9 cellular contexts compared by ENCODE assay signal in the genomic region with DNA sequence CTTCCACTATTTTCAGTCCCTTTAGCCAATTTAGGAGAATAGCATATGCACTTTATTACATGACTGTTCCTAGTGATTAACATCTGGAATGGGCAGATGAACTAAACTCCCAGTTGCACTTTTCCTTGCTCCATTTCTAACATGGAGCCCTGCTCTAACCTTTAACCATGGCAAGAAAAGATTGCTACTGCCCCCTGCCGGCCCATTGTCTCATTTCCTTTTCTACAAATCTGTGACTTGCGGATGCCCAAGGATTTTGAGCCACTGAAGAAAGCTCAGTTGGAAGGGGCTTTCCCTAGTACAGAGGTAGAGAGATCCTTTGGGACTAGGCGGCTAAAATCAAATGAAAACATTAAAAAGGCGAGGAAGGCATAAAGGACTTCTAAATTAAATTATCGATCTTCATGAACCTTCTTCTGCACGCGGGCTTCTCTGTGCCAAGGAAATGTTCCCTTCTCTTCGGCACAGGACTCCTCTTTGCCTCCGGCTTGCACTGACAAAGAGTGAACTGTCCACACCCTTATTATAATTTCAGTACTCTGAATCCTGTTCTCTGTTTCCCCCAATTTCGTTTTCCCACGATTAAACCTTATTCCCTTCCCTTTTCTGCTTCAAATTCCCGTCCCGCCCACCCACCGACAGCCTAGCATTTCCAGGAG. TPM values are rescaled to one million over a fixed set of nuclear protein-coding genes. Genes with fewer than 3 reads are reported as not detected.
DNase-seq lines count a peak whose midpoint lies in the region; ATAC-seq, FAIRE-seq and TF ChIP-seq lines count a peak whose summit lies in the region.
"Had no signal": no experiment of that assay in that cellular context is flagged by ENCODE, and none has a peak within 500 bp of the region (broad histone marks: within the 10 kb centered on the region; RNA-seq: fewer than 3 reads in every experiment).

No MANE protein-coding gene starts in this region.

- TF ChIP-seq CTCF in MCF 10A (IDR thresholded peaks at IDR 0.05; ENCODE audit: unreplicated experiment) = peak; percentile 55

- peak overlapping the region; percentile 61 for H3K4me3 Mint-ChIP-seq in MCF 10A (ENCODE audit: unreplicated experiment)

- H3K27me3 Mint-ChIP-seq in MCF 10A (ENCODE audit: insufficient read depth, unreplicated experiment) = peaks cover 15% of the 10 kb centered on the region

- no peaks in the 10 kb centered on the region for H3K9me3 Mint-ChIP-seq in MCF 10A (ENCODE audit: unreplicated experiment)

- CTCF ChIA-PET in MCF 10A (lab: Yijun Ruan, JAX) = interaction anchor here (0.6 to 2.8 kb wide), 21 partner anchors 20 to 493 kb away, joined by 3 to 13 read pairs (median 3); no protein-coding TSS in a partner anchor

- intact Hi-C loops in MCF 10A (cut with micrococcal nuclease) = loop anchor here (1.0 to 5.0 kb wide), 5 partner anchors 169 to 715 kb away; no protein-coding TSS in a partner anchor

- ATAC-seq in SK-N-SH treated with all-trans-retinoic acid at 6 μM for 48 hours = peak; percentile 87
- no peak for ATAC-seq in HG02884 (IDR thresholded peaks at IDR 0.05; ENCODE audit: unreplicated experiment)

- peak; percentile 96 for FAIRE-seq in islet of Langerhans (lab: Jason Lieb, UNC)

- no peaks in the 10 kb centered on the region for H3K36me3 Mint-ChIP-seq in MCF 10A (ENCODE audit: insufficient read depth, unreplicated experiment)

- no peak overlapping the region for H3K27ac Mint-ChIP-seq in MCF 10A (ENCODE audit: low read depth, unreplicated experiment)

- no TSS peak for BruUV-seq in MCF 10A (replicated peaks; lab: Mats Ljungman, UMichigan)

- DNase-seq in activated CD4-positive, alpha-beta T cell treated with anti-CD3 and anti-CD28 coated beads for 24 hours (ENCODE audit: low read depth in 2 of 2) = peak; percentile 28 to 29
- DNase-seq in activated CD4-positive, alpha-beta T cell treated with anti-CD3 and anti-CD28 coated beads for 1 hour = no peak
- DNase-seq in LoVo (ENCODE audit: low spot score) = peak; percentile 56
- DNase-seq in MCF 10A (ENCODE audit: unreplicated experiment) = peak; percentile 74
- peak; percentile 38 for DNase-seq in stimulated activated CD4-positive, alpha-beta T cell treated with anti-CD3 and anti-CD28 coated beads, Interleukin-4, amount 100 ng/mL, for 1 hour

- POLR2A ChIA-PET in MCF 10A (lab: Yijun Ruan, JAX) = no interaction called here

- peaks cover 5% of the 10 kb centered on the region for H3K4me1 Mint-ChIP-seq in MCF 10A (ENCODE audit: insufficient read depth, unreplicated experiment)

TF ChIP-seq in SK-N-SH treated with all-trans-retinoic acid at 6 μM for 48 hours, 23 proteins besides CTCF, POLR2A, EP300 and RAD21:
- TF ChIP-seq RARB (CRISPR knock-in tag; IDR thresholded peaks at IDR 0.05) = no peak
- no peak for TF ChIP-seq ARNTL (CRISPR knock-in tag; IDR thresholded peaks at IDR 0.05; ENCODE audit: borderline replicate concordance, low read depth)
- TF ChIP-seq, protein P1, sequence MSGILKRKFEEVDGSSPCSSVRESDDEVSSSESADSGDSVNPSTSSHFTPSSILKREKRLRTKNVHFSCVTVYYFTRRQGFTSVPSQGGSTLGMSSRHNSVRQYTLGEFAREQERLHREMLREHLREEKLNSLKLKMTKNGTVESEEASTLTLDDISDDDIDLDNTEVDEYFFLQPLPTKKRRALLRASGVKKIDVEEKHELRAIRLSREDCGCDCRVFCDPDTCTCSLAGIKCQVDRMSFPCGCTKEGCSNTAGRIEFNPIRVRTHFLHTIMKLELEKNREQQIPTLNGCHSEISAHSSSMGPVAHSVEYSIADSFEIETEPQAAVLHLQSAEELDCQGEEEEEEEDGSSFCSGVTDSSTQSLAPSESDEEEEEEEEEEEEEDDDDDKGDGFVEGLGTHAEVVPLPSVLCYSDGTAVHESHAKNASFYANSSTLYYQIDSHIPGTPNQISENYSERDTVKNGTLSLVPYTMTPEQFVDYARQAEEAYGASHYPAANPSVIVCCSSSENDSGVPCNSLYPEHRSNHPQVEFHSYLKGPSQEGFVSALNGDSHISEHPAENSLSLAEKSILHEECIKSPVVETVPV (CRISPR knock-in tag; IDR thresholded peaks at IDR 0.05) = no peak
- TF ChIP-seq ZNF565 (CRISPR knock-in tag; conservative IDR thresholded peaks at IDR 0.05; ENCODE audit: low read depth) = no peak
- TF ChIP-seq ZNF8 (CRISPR knock-in tag; IDR thresholded peaks at IDR 0.05) = no peak
- TF ChIP-seq ZC3H10 (CRISPR knock-in tag; IDR thresholded peaks at IDR 0.05) = no peak
- no peak for TF ChIP-seq ZFP3 (CRISPR knock-in tag; IDR thresholded peaks at IDR 0.05)
- no peak for TF ChIP-seq TCF4 (CRISPR knock-in tag; IDR thresholded peaks at IDR 0.05; ENCODE audit: borderline replicate concordance)
TF ChIP-seq in SK-N-SH treated with all-trans-retinoic acid at 6 μM for 48 hours: peak in this region for 0.

RNA-seq across cellular contexts. Expression of a gene that starts 0.6 kb away (rescaled TPM):
- total RNA-seq in MCF 10A (2022) = not detected in 2 replicates
- total RNA-seq: mononuclear cell had no signal
